ENCODE assay signal across 10 cellular contexts in genomic region chr2:222797308-222797707, GRCh38.
DNase-seq lines count a peak whose midpoint lies in the region; TF ChIP-seq lines count a peak whose summit lies in the region.
"Had no signal": no experiment of that assay in that cellular context is flagged by ENCODE, and none has a peak within 500 bp of the region (broad histone marks: within the 10 kb centered on the region; RNA-seq: fewer than 3 reads in every experiment).

No MANE protein-coding gene starts in this region.

- peaks cover 37% of the 10 kb centered on the region for H3K27me3 ChIP-seq in MM.1S (replicated peaks; ENCODE audit: insufficient read depth, low read length)
- H3K27me3 ChIP-seq in brain microvascular endothelial cell (replicated peaks): no peaks in the 10 kb centered on the region
- H3K27me3 ChIP-seq: BLaER1 had no signal

- H3K79me2 ChIP-seq in MM.1S (ENCODE audit: low read length): no peaks in the 10 kb centered on the region

- H3K4me1 Mint-ChIP-seq in nephron: peaks cover 36% of the 10 kb centered on the region
- H3K4me1 Mint-ChIP-seq: activated B cell treated with CpG ODN at 0.5 μM for 24 hours had no signal

- no peak overlapping the region for H3K4me3 Mint-ChIP-seq in nephron
- H3K4me3 Mint-ChIP-seq: activated B cell treated with CpG ODN at 0.5 μM for 24 hours had no signal

- H3K36me3 ChIP-seq in MM.1S (replicated peaks; ENCODE audit: insufficient read depth, low read length) (no peaks in the 10 kb centered on the region), brain microvascular endothelial cell (replicated peaks) (no peaks in the 10 kb centered on the region)
- H3K36me3 ChIP-seq: BLaER1 had no signal

- H3K4me3 ChIP-seq in MM.1S (ENCODE audit: low read length) (no peak overlapping the region), brain microvascular endothelial cell (ENCODE audit: low read depth, low read length) (no peak overlapping the region)
- H3K4me3 ChIP-seq: BLaER1 had no signal

- H3K27me3 Mint-ChIP-seq in nephron (ENCODE audit: low read depth): peaks cover 1% of the 10 kb centered on the region
- H3K27me3 Mint-ChIP-seq: activated B cell treated with CpG ODN at 0.5 μM for 24 hours had no signal

- H3K9me3 ChIP-seq in MM.1S (replicated peaks; ENCODE audit: insufficient read depth, low read length): no peaks in the 10 kb centered on the region
- H3K9me3 ChIP-seq: BLaER1 had no signal

- H3K27ac ChIP-seq in MM.1S (ENCODE audit: low read length) (no peak overlapping the region), brain microvascular endothelial cell (no peak overlapping the region)
- H3K27ac ChIP-seq: BLaER1 had no signal

- peak; percentile 34 for TF ChIP-seq CTCF in MM.1S (IDR thresholded peaks at IDR 0.05; ENCODE audit: low read length)
- peak; percentile 58 for TF ChIP-seq CTCF in brain microvascular endothelial cell (IDR thresholded peaks at IDR 0.05; ENCODE audit: low read depth, low read length, missing control alignments)
- peak; percentile 29 to 34 (median 31) for TF ChIP-seq CTCF in nephron (IDR thresholded peaks at IDR 0.05; ENCODE audit: unreplicated experiment in 3 of 3)

- no peak overlapping the region for H2AFZ ChIP-seq in MM.1S (ENCODE audit: low read length)

- H3K36me3 Mint-ChIP-seq in nephron (ENCODE audit: low read depth): no peaks in the 10 kb centered on the region

- peak overlapping the region in 1 of 3 experiments; percentile 3 for H3K27ac Mint-ChIP-seq in nephron
- H3K27ac Mint-ChIP-seq: activated B cell treated with CpG ODN at 0.5 μM for 24 hours had no signal

- no peak overlapping the region for H3K9ac ChIP-seq in MM.1S (ENCODE audit: low read length)
- H3K9ac ChIP-seq: BLaER1 had no signal

- no peak overlapping the region for H3K4me2 ChIP-seq in MM.1S (ENCODE audit: low read depth, low read length)
- H3K4me2 ChIP-seq: BLaER1 had no signal

- no peaks in the 10 kb centered on the region for H3K9me3 Mint-ChIP-seq in nephron
- H3K9me3 Mint-ChIP-seq: activated B cell treated with CpG ODN at 0.5 μM for 24 hours had no signal

- peak; percentile 39 for DNase-seq in NCI-H1092 treated with DMSO at 0.1 percent for 48 hours (lab: John Stamatoyannopoulos, UW)
- no peak for DNase-seq in NCI-H1092 (lab: John Stamatoyannopoulos, UW)
- no peak for DNase-seq in MM.1S
- DNase-seq in brain microvascular endothelial cell: no peak
- no peak for DNase-seq in COLO668 (lab: John Stamatoyannopoulos, UW; ENCODE audit: unreplicated experiment)
- no peak for DNase-seq in GM19240 (ENCODE audit: insufficient read length, low spot score)
- no peak for DNase-seq in nucleus accumbens (lab: John Stamatoyannopoulos, UW)
- DNase-seq: activated B cell treated with CpG ODN at 0.5 μM for 24 hours had no signal

- no peaks in the 10 kb centered on the region for H3K4me1 ChIP-seq in MM.1S (ENCODE audit: low read length)

- H3K9me2 ChIP-seq in MM.1S (replicated peaks; ENCODE audit: insufficient read depth, low read length): no peaks in the 10 kb centered on the region

- in situ Hi-C loops in brain microvascular endothelial cell (cut with HindIII; ENCODE audit: low pct_ligation_motif_present, low sequenced_read_pairs): no loop called here

- no peaks in the 10 kb centered on the region for H3F3A ChIP-seq in MM.1S (ENCODE audit: insufficient read depth, low read length)

- no peaks in the 10 kb centered on the region for H4K20me1 ChIP-seq in MM.1S (ENCODE audit: insufficient read depth, low read length)
- H4K20me1 ChIP-seq: BLaER1 had no signal
